ENCODE assay signal across 8 cellular contexts in genomic region chr2:233061007-233061590, GRCh38. TPM values are rescaled to one million over a fixed set of nuclear protein-coding genes. Genes with fewer than 3 reads are reported as not detected.
DNase-seq lines count a peak whose midpoint lies in the region; ATAC-seq and TF ChIP-seq lines count a peak whose summit lies in the region.
"Had no signal": no experiment of that assay in that cellular context is flagged by ENCODE, and none has a peak within 500 bp of the region (broad histone marks: within the 10 kb centered on the region; RNA-seq: fewer than 3 reads in every experiment).

No MANE protein-coding gene starts in this region.

- H3K36me3 ChIP-seq in Caco-2 (ENCODE audit: control insufficient read depth, insufficient read depth, low read length), result no peaks in the 10 kb centered on the region

- no peak overlapping the region for H3K4me3 ChIP-seq in Caco-2 (ENCODE audit: low read depth, low read length)

- no peaks in the 10 kb centered on the region for H3K27me3 Mint-ChIP-seq in central memory CD8-positive, alpha-beta T cell
- no peaks in the 10 kb centered on the region for H3K27me3 Mint-ChIP-seq in Caco-2 (ENCODE audit: insufficient read depth, unreplicated experiment)

- H3K9me3 ChIP-seq in Caco-2, result no peaks in the 10 kb centered on the region

- intact Hi-C loops in Caco-2 (cut with micrococcal nuclease; ENCODE audit: unreplicated experiment), result no loop called here

- peaks cover 50% of the 10 kb centered on the region for H3K4me1 Mint-ChIP-seq in central memory CD8-positive, alpha-beta T cell
- no peaks in the 10 kb centered on the region for H3K4me1 Mint-ChIP-seq in Caco-2 (ENCODE audit: low read depth, unreplicated experiment)

- no peaks in the 10 kb centered on the region for H3K27me3 ChIP-seq in Caco-2 (replicated peaks; ENCODE audit: control insufficient read depth, insufficient read depth, low read length)

- CTCF ChIA-PET in Caco-2 (lab: Charles Lee), result interaction anchor here (0.6 to 0.7 kb wide), 2 partner anchors 8 to 131 kb away, joined by 3 read pairs; no protein-coding TSS in a partner anchor

- POLR2A ChIA-PET in Caco-2 (lab: Charles Lee), result no interaction called here

- ATAC-seq in GM18867 (IDR thresholded peaks at IDR 0.05; ENCODE audit: unreplicated experiment) (peak; percentile 22), HG03432 (IDR thresholded peaks at IDR 0.05; ENCODE audit: unreplicated experiment) (peak; percentile 17)
- ATAC-seq in central memory CD8-positive, alpha-beta T cell (replicated peaks; ENCODE audit: extremely low read depth, poor library complexity, severe bottlenecking), result no peak

- no peaks in the 10 kb centered on the region for H3K4me1 ChIP-seq in Caco-2

- H3K4me3 Mint-ChIP-seq in central memory CD8-positive, alpha-beta T cell, result peak overlapping the region; percentile 98
- H3K4me3 Mint-ChIP-seq in Caco-2 (ENCODE audit: unreplicated experiment), result no peak overlapping the region

- peaks cover 40% of the 10 kb centered on the region for H3K36me3 Mint-ChIP-seq in central memory CD8-positive, alpha-beta T cell (ENCODE audit: insufficient read depth)
- no peaks in the 10 kb centered on the region for H3K36me3 Mint-ChIP-seq in Caco-2 (ENCODE audit: insufficient read depth, unreplicated experiment)

- DNase-seq in central memory CD8-positive, alpha-beta T cell (ENCODE audit: low spot score in 2 of 2), result no peak
- DNase-seq in stimulated activated CD8-positive, alpha-beta memory T cell treated with anti-CD3 and anti-CD28 coated beads, Interleukin-4, amount 100 ng/mL, for 48 hours, result peak; percentile 61
- DNase-seq in Caco-2 (no peak), cerebellar cortex (ENCODE audit: low spot score) (no peak), NCI-H2196 treated with DMSO at 0.1 percent for 48 hours (lab: John Stamatoyannopoulos, UW; ENCODE audit: unreplicated experiment) (no peak)

- no peaks in the 10 kb centered on the region for H3K9me3 Mint-ChIP-seq in central memory CD8-positive, alpha-beta T cell
- H3K9me3 Mint-ChIP-seq in Caco-2 (ENCODE audit: unreplicated experiment), result no peaks in the 10 kb centered on the region

- BruUV-seq in Caco-2 (replicated peaks; lab: Mats Ljungman, UMichigan), result no TSS peak

- H3K27ac Mint-ChIP-seq in central memory CD8-positive, alpha-beta T cell (ENCODE audit: low read depth), result peak overlapping the region; percentile 95
- no peak overlapping the region for H3K27ac Mint-ChIP-seq in Caco-2 (ENCODE audit: unreplicated experiment)

- no peak for TF ChIP-seq CTCF in Caco-2 (IDR thresholded peaks at IDR 0.05; ENCODE audit: insufficient read depth in 1 of 2, low read depth in 1 of 2, low read length in 1 of 2, severe bottlenecking in 1 of 2, unreplicated experiment in 1 of 2)

RNA-seq across cellular contexts. Expression of gene INPP5D, which starts 1.0 kb away (rescaled TPM):
- not detected in 2 replicates for total RNA-seq in Caco-2 (2022)

RNA-seq across cellular contexts. Expression of gene NEU2, which starts 28.6 kb away (rescaled TPM):
- total RNA-seq in Caco-2 (2022), result not detected in 2 replicates
- total RNA-seq: epithelial cell of proximal tubule had no signal

RNA-seq across cellular contexts. Expression of gene NGEF, which starts 48.0 kb away (rescaled TPM):
- total RNA-seq in Caco-2 (2022), result 0.39 and 0.77 TPM in 2 replicates
